Comparison of ENCODE assay signal across 33 cellular contexts in genomic region chr15:76038512-76038911, GRCh38. TPM values are rescaled to one million over a fixed set of nuclear protein-coding genes. Genes with fewer than 3 reads are reported as not detected.
"Had no signal": no experiment of that assay in that cellular context is flagged by ENCODE, and none has a peak within 500 bp of the region (broad histone marks: within the 10 kb centered on the region; RNA-seq: fewer than 3 reads in every experiment).

No MANE protein-coding gene starts in this region.

- H3K36me3 ChIP-seq: gastroesophageal sphincter, heart right ventricle, prostate gland, right atrium auricular region, stomach, tibial artery had no signal

- DNase-seq: central memory CD4-positive, alpha-beta T cell; dorsolateral prefrontal cortex; effector CD4-positive, alpha-beta T cell; foreskin fibroblast; glutamatergic neuron; heart right ventricle; hypothalamus; immature natural killer cell; islet precursor cell; mesenchymal stem cell; midbrain; naive thymus-derived CD8-positive, alpha-beta T cell; nephron progenitor cell; nucleus accumbens; stimulated activated CD4-positive, alpha-beta T cell treated with anti-CD3 and anti-CD28 coated beads, Interleukin-2, amount 100 ng/mL, for 24 hours; stimulated activated CD4-positive, alpha-beta T cell treated with anti-CD3 and anti-CD28 coated beads, Interleukin-4, amount 100 ng/mL, for 24 hours; stimulated activated naive CD4-positive, alpha-beta T cell treated with Interleukin-2 at 50 U/mL for 16 hours; stomach; testis; tibial artery had no signal

- ATAC-seq: gastroesophageal sphincter; heart right ventricle; left lobe of liver; naive thymus-derived CD8-positive, alpha-beta T cell; sciatic nerve; stimulated activated effector memory CD8-positive, alpha-beta T cell treated with anti-CD3 and anti-CD28 coated beads, Interleukin-12 subunit alpha, Interleukin-12 subunit beta, amount 100 ng/mL, for 72 hours had no signal

- H3K9me3 ChIP-seq: prostate gland, testis had no signal

- FAIRE-seq: colon, urothelium cell line had no signal

- H3K4me3 ChIP-seq: dorsolateral prefrontal cortex, gastroesophageal sphincter, heart right ventricle, lung, prostate gland, right atrium auricular region, stomach, testis, tibial artery had no signal

- H3K27ac ChIP-seq: dorsolateral prefrontal cortex, gastroesophageal sphincter, heart right ventricle, prostate gland, right atrium auricular region, stomach, testis, tibial artery had no signal

- H3K4me1 ChIP-seq: gastroesophageal sphincter, heart right ventricle, prostate gland, right atrium auricular region, stomach, testis, tibial artery had no signal

- H3K27me3 ChIP-seq: dorsolateral prefrontal cortex, right atrium auricular region, stomach, testis had no signal

RNA-seq across cellular contexts. Expression of gene TMEM266, which starts 21.3 kb away (rescaled TPM):
- total RNA-seq: epithelial cell of proximal tubule; left lobe of liver; myocyte; naive thymus-derived CD8-positive, alpha-beta T cell; osteocyte had no signal
- polyA plus RNA-seq: immature natural killer cell; naive thymus-derived CD8-positive, alpha-beta T cell had no signal

RNA-seq across cellular contexts. Expression of gene NRG4, which starts 26.3 kb away (rescaled TPM):
- total RNA-seq: epithelial cell of proximal tubule; myocyte; naive thymus-derived CD8-positive, alpha-beta T cell; osteocyte; subcutaneous adipose tissue had no signal
- polyA plus RNA-seq: heart right ventricle; immature natural killer cell; naive thymus-derived CD8-positive, alpha-beta T cell had no signal
